ENCODE assay signal across 15 cellular contexts in the genomic region with DNA sequence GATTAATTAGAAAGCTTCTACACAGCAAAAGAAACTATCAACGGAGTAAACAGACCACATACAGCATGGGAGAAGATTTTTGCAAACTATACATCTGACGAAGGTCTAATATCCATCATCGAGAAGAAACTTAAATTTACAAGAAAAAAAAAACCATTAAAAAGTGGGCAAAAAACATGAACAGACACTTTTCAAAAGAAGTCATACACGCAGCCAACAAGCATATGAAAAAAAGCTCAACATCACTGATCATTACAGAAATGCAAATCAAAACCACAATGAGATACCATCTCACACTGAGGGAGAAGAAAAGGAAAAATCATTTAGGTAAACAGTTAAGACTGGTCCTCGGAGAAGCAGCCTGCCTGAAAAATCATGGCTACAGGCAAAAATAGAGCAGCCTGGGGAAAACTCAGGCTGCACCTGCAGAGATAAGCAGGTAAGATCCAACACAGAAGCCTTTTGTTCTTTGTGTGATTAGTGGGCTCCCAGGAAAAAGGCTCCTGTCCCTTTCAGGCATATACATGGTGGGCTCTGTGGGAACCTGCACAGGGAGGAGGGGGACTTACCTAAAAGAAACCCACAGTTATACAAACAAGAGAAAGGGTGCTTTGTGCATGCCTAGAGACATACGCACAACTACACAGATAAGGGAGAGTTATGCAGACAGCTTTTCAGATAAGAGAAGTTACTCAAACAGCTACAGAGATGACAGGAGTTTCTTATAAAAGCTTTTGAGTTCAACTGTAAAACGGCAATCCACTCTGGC. TPM values are rescaled to one million over a fixed set of nuclear protein-coding genes. Genes with fewer than 3 reads are reported as not detected.
A peak's percentile ranks its signal among the peaks of the same experiment; 100 is the strongest.
DNase-seq lines count a peak whose midpoint lies in the region; TF ChIP-seq lines count a peak whose summit lies in the region.
"Had no signal": no experiment of that assay in that cellular context is flagged by ENCODE, and none has a peak within 500 bp of the region (broad histone marks: within the 10 kb centered on the region; RNA-seq: fewer than 3 reads in every experiment).

No MANE protein-coding gene starts in this region.

- H2BK15ac ChIP-seq in mesendoderm (replicated peaks; ENCODE audit: low read depth): no peak overlapping the region

- no peak for TF ChIP-seq POLR2A in breast epithelium (IDR thresholded peaks at IDR 0.05)

- no peak overlapping the region for H4K12ac ChIP-seq in trophoblast cell (ENCODE audit: low read depth, low read length)

- H2BK12ac ChIP-seq in trophoblast cell (ENCODE audit: low read length): no peak overlapping the region

- H2AFZ ChIP-seq in trophoblast cell (ENCODE audit: insufficient read depth, low read length, poor library complexity): no peak overlapping the region

- peaks cover 33% of the 10 kb centered on the region for H3K9me3 Mint-ChIP-seq in Caco-2 (ENCODE audit: unreplicated experiment)

- H3K18ac ChIP-seq in trophoblast cell (ENCODE audit: low read length) (no peak overlapping the region), mesendoderm (ENCODE audit: low read length) (no peak overlapping the region)

- peak overlapping the region; percentile 64 for H3K27ac Mint-ChIP-seq in Caco-2 (ENCODE audit: unreplicated experiment)
- H3K27ac Mint-ChIP-seq: CD8-positive, alpha-beta memory T cell had no signal

- H3K27me3 ChIP-seq in Caco-2 (replicated peaks; ENCODE audit: control insufficient read depth, insufficient read depth, low read length) (no peaks in the 10 kb centered on the region), trophoblast cell (ENCODE audit: insufficient read depth, low read length) (no peaks in the 10 kb centered on the region), mesendoderm (ENCODE audit: insufficient read depth, low read length, poor library complexity) (no peaks in the 10 kb centered on the region), breast epithelium (no peaks in the 10 kb centered on the region)
- H3K27me3 ChIP-seq: BLaER1 had no signal

- H3K56ac ChIP-seq in mesendoderm (ENCODE audit: low read length): no peak overlapping the region

- no peak for TF ChIP-seq CTCF in Caco-2 (IDR thresholded peaks at IDR 0.05; ENCODE audit: insufficient read depth in 1 of 2, low read depth in 1 of 2, low read length in 1 of 2, severe bottlenecking in 1 of 2, unreplicated experiment in 1 of 2)
- TF ChIP-seq CTCF in breast epithelium (IDR thresholded peaks at IDR 0.05): no peak

- POLR2A ChIA-PET in Caco-2 (lab: Charles Lee): no interaction called here

- H3K79me2 ChIP-seq in trophoblast cell (ENCODE audit: control insufficient read depth, insufficient read depth, low read length, poor library complexity): no peaks in the 10 kb centered on the region
- H3K79me2 ChIP-seq in mesendoderm (ENCODE audit: control insufficient read depth, insufficient read depth, low read length): no peaks in the 10 kb centered on the region

- H3K79me1 ChIP-seq in trophoblast cell (ENCODE audit: low read length) (no peaks in the 10 kb centered on the region), mesendoderm (ENCODE audit: low read length) (no peaks in the 10 kb centered on the region)

- H3K27me3 Mint-ChIP-seq in Caco-2 (ENCODE audit: insufficient read depth, unreplicated experiment): no peaks in the 10 kb centered on the region

- no peak overlapping the region for H2BK120ac ChIP-seq in trophoblast cell (ENCODE audit: insufficient read depth, low read length, poor library complexity)
- H2BK120ac ChIP-seq in mesendoderm (ENCODE audit: low read depth, low read length): no peak overlapping the region

- H3K9ac ChIP-seq in trophoblast cell (ENCODE audit: low read length) (no peak overlapping the region), mesendoderm (ENCODE audit: low read length) (no peak overlapping the region)
- H3K9ac ChIP-seq: BLaER1 had no signal

- no peak overlapping the region for H3K14ac ChIP-seq in trophoblast cell (ENCODE audit: low read length)

- H4K8ac ChIP-seq in trophoblast cell (ENCODE audit: low read depth, low read length) (no peak overlapping the region), mesendoderm (ENCODE audit: low read depth, low read length) (no peak overlapping the region)

- H3K4me3 Mint-ChIP-seq in Caco-2 (ENCODE audit: unreplicated experiment): peak overlapping the region; percentile 40
- H3K4me3 Mint-ChIP-seq: CD8-positive, alpha-beta memory T cell had no signal

- H3K4me2 ChIP-seq in trophoblast cell (ENCODE audit: low read length): no peak overlapping the region
- H3K4me2 ChIP-seq in mesendoderm (ENCODE audit: low read length): no peak overlapping the region
- H3K4me2 ChIP-seq: BLaER1 had no signal

- BruUV-seq in Caco-2 (replicated peaks; lab: Mats Ljungman, UMichigan): no TSS peak

- H2BK5ac ChIP-seq in trophoblast cell (ENCODE audit: low read depth, low read length, poor library complexity) (no peak overlapping the region), mesendoderm (ENCODE audit: low read length) (no peak overlapping the region)

- peak; percentile 67 to 78 for DNase-seq in Caco-2
- peak; percentile 14 for DNase-seq in NCI-H146 (lab: John Stamatoyannopoulos, UW)
- DNase-seq in amniotic epithelial cell (ENCODE audit: low read depth): peak; percentile 71
- DNase-seq in trophoblast cell: peak; percentile 23 to 60
- no peak for DNase-seq in mesendoderm
- no peak for DNase-seq in NCI-H510A treated with DMSO at 0.1 percent for 48 hours (lab: John Stamatoyannopoulos, UW)
- no peak for DNase-seq in breast epithelium (ENCODE audit: low spot score in 2 of 2)
- DNase-seq: 8988T; AML-193; CD8-positive, alpha-beta memory T cell; DMS 273 treated with DMSO at 0.1 percent for 48 hours; DMS79 had no signal

- no peak overlapping the region for H3K23ac ChIP-seq in trophoblast cell (ENCODE audit: low read length)
- H3K23ac ChIP-seq in mesendoderm (ENCODE audit: low read length): no peak overlapping the region

- H3K4ac ChIP-seq in trophoblast cell (ENCODE audit: low read depth, low read length) (no peak overlapping the region), mesendoderm (ENCODE audit: low read depth, low read length) (no peak overlapping the region)

- intact Hi-C loops in Caco-2 (cut with micrococcal nuclease; ENCODE audit: unreplicated experiment): no loop called here
- intact Hi-C loops in breast epithelium (cut with DNase I; ENCODE audit: low total_unique reads): no loop called here

- H3K36me3 Mint-ChIP-seq in Caco-2 (ENCODE audit: insufficient read depth, unreplicated experiment): peaks cover 8% of the 10 kb centered on the region
- H3K36me3 Mint-ChIP-seq: CD8-positive, alpha-beta memory T cell had no signal

- no peak overlapping the region for H4K5ac ChIP-seq in mesendoderm (ENCODE audit: low read length)

- H3K4me1 ChIP-seq in Caco-2 (peaks cover 9% of the 10 kb centered on the region; the same call in 1 of the 2 replicates), trophoblast cell (ENCODE audit: control insufficient read depth in 1 of 2, insufficient read depth in 2 of 2, low read length in 2 of 2) (no peaks in the 10 kb centered on the region), mesendoderm (ENCODE audit: control insufficient read depth, low read depth, low read length) (no peaks in the 10 kb centered on the region), breast epithelium (no peaks in the 10 kb centered on the region)
- H3K4me1 ChIP-seq: BLaER1 had no signal

- H3K9me3 ChIP-seq in Caco-2 (peaks cover 16% of the 10 kb centered on the region), trophoblast cell (ENCODE audit: insufficient read depth, low read depth, low read length) (peaks cover 2% of the 10 kb centered on the region), breast epithelium (peaks cover 0 to 14% of the 10 kb centered on the region in 2 donors)

- H3K4me3 ChIP-seq in Caco-2 (ENCODE audit: low read depth, low read length) (no peak overlapping the region), trophoblast cell (ENCODE audit: low read depth, low read length) (no peak overlapping the region), mesendoderm (ENCODE audit: low read length) (no peak overlapping the region), breast epithelium (no peak overlapping the region)
- H3K4me3 ChIP-seq: BLaER1 had no signal

- H4K91ac ChIP-seq in trophoblast cell (ENCODE audit: low read depth, low read length): no peak overlapping the region

- no CpG with 5 or more reads among the region's 7 CpGs for WGBS in trophoblast cell (ENCODE audit: extremely low coverage, insufficient coverage, insufficient read length)
- no CpG with 5 or more reads among the region's 7 CpGs for WGBS in mesendoderm (ENCODE audit: extremely low coverage, insufficient coverage, low lambda C conversion rate)

- H3K4me1 Mint-ChIP-seq in Caco-2 (ENCODE audit: low read depth, unreplicated experiment): peaks cover 22% of the 10 kb centered on the region
- H3K4me1 Mint-ChIP-seq: CD8-positive, alpha-beta memory T cell had no signal

- CTCF ChIA-PET in Caco-2 (lab: Charles Lee): interaction anchor here (0.6 to 1.1 kb wide), 2 partner anchors 33 to 123 kb away, joined by 3 to 4 read pairs; no protein-coding TSS in a partner anchor

- H3K27ac ChIP-seq in trophoblast cell (ENCODE audit: low read depth, low read length) (no peak overlapping the region), mesendoderm (ENCODE audit: low read depth, low read length) (no peak overlapping the region), breast epithelium (no peak overlapping the region)
- H3K27ac ChIP-seq: BLaER1 had no signal

- H3K36me3 ChIP-seq in Caco-2 (ENCODE audit: control insufficient read depth, insufficient read depth, low read length) (no peaks in the 10 kb centered on the region), trophoblast cell (ENCODE audit: control insufficient read depth in 1 of 2, insufficient read depth in 2 of 2, low read length in 2 of 2) (no peaks in the 10 kb centered on the region), mesendoderm (ENCODE audit: control insufficient read depth, insufficient read depth, low read length) (no peaks in the 10 kb centered on the region), breast epithelium (no peaks in the 10 kb centered on the region)
- H3K36me3 ChIP-seq: BLaER1 had no signal

- H2AK5ac ChIP-seq in trophoblast cell (ENCODE audit: low read length) (no peak overlapping the region), mesendoderm (ENCODE audit: low read length) (no peak overlapping the region)

RNA-seq across cellular contexts. Expression of a gene that starts 49.3 kb away (rescaled TPM):
- 11.2 and 13.3 TPM in 2 replicates for total RNA-seq in Caco-2 (2022)
- 0.22 and 0.29 TPM in 2 replicates for polyA plus RNA-seq in trophoblast cell (2013)
- polyA plus RNA-seq in mesendoderm (2013, experiment 1 of 2): 1.0 TPM
- 1.0 TPM for polyA plus RNA-seq in mesendoderm (2013, experiment 2 of 2)
- 1 to 10 TPM; 1.3 to 4.8 (median 3.8) TPM for total RNA-seq in breast epithelium
- total RNA-seq: G401, HT-29 had no signal
- polyA plus RNA-seq: CD8-positive, alpha-beta memory T cell had no signal

Comparison
In these comparisons a context has a peak if more than half of its experiments do, and no peak if none do; other contexts are left out.
1. DNase-seq: peak in Caco-2 (2 of 2), NCI-H146 (single experiment), amniotic epithelial cell (single experiment) and trophoblast cell (2 of 2); none in mesendoderm (single experiment), NCI-H510A treated with DMSO at 0.1 percent for 48 hours (single experiment) and breast epithelium (0 of 2).